Comparison of ENCODE assay signal across 17 cellular contexts in the genomic region with DNA sequence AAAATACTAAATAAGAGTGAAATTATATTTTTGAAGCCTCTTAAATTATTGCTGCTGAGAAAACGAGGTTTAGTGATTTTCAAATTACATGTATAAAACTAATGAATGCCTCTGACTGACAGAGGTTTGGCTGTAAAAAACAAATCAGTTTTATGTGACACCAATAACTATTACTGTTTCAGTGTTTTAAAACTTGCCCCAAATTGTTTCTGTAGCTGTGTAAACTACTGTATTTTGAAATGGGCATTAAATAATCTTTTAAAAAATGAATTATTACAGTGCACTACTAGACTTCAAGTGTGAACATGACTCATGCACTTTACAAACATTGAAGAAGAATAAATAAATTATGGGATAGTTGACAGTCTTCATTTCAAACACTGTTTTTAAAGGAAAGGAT. TPM values are rescaled to one million over a fixed set of nuclear protein-coding genes. Genes with fewer than 3 reads are reported as not detected.
DNase-seq lines count a peak whose midpoint lies in the region; ATAC-seq and TF ChIP-seq lines count a peak whose summit lies in the region.
"Had no signal": no experiment of that assay in that cellular context is flagged by ENCODE, and none has a peak within 500 bp of the region (broad histone marks: within the 10 kb centered on the region; RNA-seq: fewer than 3 reads in every experiment).

No MANE protein-coding gene starts in this region.

- H3K4me3 ChIP-seq in Karpas-422 (ENCODE audit: low read length), result no peak overlapping the region
- peak overlapping the region; percentile 4 for H3K4me3 ChIP-seq in adipocyte (ENCODE audit: low read length)
- no peak overlapping the region for H3K4me3 ChIP-seq in smooth muscle cell

- H3K36me3 Mint-ChIP-seq in activated naive CD4-positive, alpha-beta T cell treated with anti-CD3 and anti-CD28 coated beads for 36 hours (ENCODE audit: low read depth), result peaks cover 67% of the 10 kb centered on the region

- H3K9me2 ChIP-seq in Karpas-422 (replicated peaks; ENCODE audit: insufficient read depth, low read length), result no peaks in the 10 kb centered on the region

- H3K4me2 ChIP-seq in Karpas-422 (ENCODE audit: low read depth, low read length, poor library complexity, severe bottlenecking), result peak overlapping the region; percentile 28
- H3K4me2 ChIP-seq in smooth muscle cell, result peak overlapping the region; percentile 57

- H4K20me1 ChIP-seq in Karpas-422 (ENCODE audit: insufficient read depth, low read depth, low read length), result no peaks in the 10 kb centered on the region
- no peaks in the 10 kb centered on the region for H4K20me1 ChIP-seq in smooth muscle cell (ENCODE audit: low read depth)

- H3K36me3 ChIP-seq in Karpas-422 (ENCODE audit: insufficient read depth, low read length), result no peaks in the 10 kb centered on the region
- H3K36me3 ChIP-seq in adipocyte (ENCODE audit: control insufficient read depth, insufficient read depth, low read length, severe bottlenecking), result no peaks in the 10 kb centered on the region
- H3K36me3 ChIP-seq in smooth muscle cell (ENCODE audit: low read depth), result no peaks in the 10 kb centered on the region

- no peak for DNase-seq in activated naive CD4-positive, alpha-beta T cell treated with anti-CD3 and anti-CD28 coated beads for 36 hours
- DNase-seq in activated naive CD4-positive, alpha-beta T cell treated with Interleukin-2 at 50 U/mL for 16 hours, result no peak
- DNase-seq in Karpas-422, result no peak
- no peak for DNase-seq in adipocyte (ENCODE audit: low read depth)
- DNase-seq in smooth muscle cell (lab: John Stamatoyannopoulos, UW; ENCODE audit: unreplicated experiment), result no peak
- DNase-seq: DMS 273 treated with DMSO at 0.1 percent for 48 hours, GF-D8, NCI-H1105, NCI-H1694, NCI-H2227 treated with DMSO at 0.1 percent for 48 hours, NCI-H524 had no signal

- intact Hi-C loops in activated naive CD4-positive, alpha-beta T cell treated with anti-CD3 and anti-CD28 coated beads for 36 hours (cut with micrococcal nuclease), result loop anchor here (1.0 kb wide), 2 partner anchors 10 to 18 kb away; no protein-coding TSS in a partner anchor

- no peaks in the 10 kb centered on the region for H3K27me3 ChIP-seq in Karpas-422 (ENCODE audit: low read length)
- peaks cover 2% of the 10 kb centered on the region for H3K27me3 ChIP-seq in adipocyte (replicated peaks; ENCODE audit: control insufficient read depth, insufficient read depth, low read length)
- no peaks in the 10 kb centered on the region for H3K27me3 ChIP-seq in smooth muscle cell (ENCODE audit: low read depth)

- H3K4me1 Mint-ChIP-seq in activated naive CD4-positive, alpha-beta T cell treated with anti-CD3 and anti-CD28 coated beads for 36 hours (ENCODE audit: low read depth), result peaks cover 42% of the 10 kb centered on the region

- ATAC-seq in GM18505 (IDR thresholded peaks at IDR 0.05; ENCODE audit: unreplicated experiment) (no peak), GM19395 (IDR thresholded peaks at IDR 0.05; ENCODE audit: unreplicated experiment) (no peak)
- ATAC-seq: Panc1 had no signal

- TF ChIP-seq POLR2A in GM18505 (IDR thresholded peaks at IDR 0.05; ENCODE audit: borderline replicate concordance, extremely low read depth, insufficient read depth, insufficient read length), result no peak

- TF ChIP-seq CTCF in smooth muscle cell (IDR thresholded peaks at IDR 0.05; ENCODE audit: borderline replicate concordance, insufficient read depth, poor library complexity, severe bottlenecking), result no peak

- H3K4me3 Mint-ChIP-seq in activated naive CD4-positive, alpha-beta T cell treated with anti-CD3 and anti-CD28 coated beads for 36 hours, result no peak overlapping the region

- H3K27ac Mint-ChIP-seq in activated naive CD4-positive, alpha-beta T cell treated with anti-CD3 and anti-CD28 coated beads for 36 hours, result peak overlapping the region; percentile 38

- no peaks in the 10 kb centered on the region for H3K27me3 Mint-ChIP-seq in activated naive CD4-positive, alpha-beta T cell treated with anti-CD3 and anti-CD28 coated beads for 36 hours (ENCODE audit: low read depth)

- 78% methylated on average over 1 of the region's 1 CpG for WGBS in smooth muscle cell (ENCODE audit: low lambda C conversion rate)

- peaks cover 5% of the 10 kb centered on the region for H3K9me3 Mint-ChIP-seq in activated naive CD4-positive, alpha-beta T cell treated with anti-CD3 and anti-CD28 coated beads for 36 hours

- H3K9ac ChIP-seq in Karpas-422 (ENCODE audit: low read length) (no peak overlapping the region), adipocyte (ENCODE audit: low read length) (no peak overlapping the region), smooth muscle cell (ENCODE audit: low read depth) (no peak overlapping the region)

- CTCF ChIA-PET in activated naive CD4-positive, alpha-beta T cell treated with anti-CD3 and anti-CD28 coated beads for 36 hours (lab: Charles Lee), result no interaction called here

- H2AFZ ChIP-seq in Karpas-422 (ENCODE audit: low read length) (peak overlapping the region; percentile 64), smooth muscle cell (ENCODE audit: low read depth) (no peak overlapping the region)

- peaks cover 59% of the 10 kb centered on the region for H3K4me1 ChIP-seq in Karpas-422 (ENCODE audit: low read length)
- H3K4me1 ChIP-seq in adipocyte (ENCODE audit: control insufficient read depth, insufficient read depth, low read length), result peaks cover 60% of the 10 kb centered on the region
- H3K4me1 ChIP-seq in smooth muscle cell (ENCODE audit: low read depth), result peaks cover 21% of the 10 kb centered on the region

- H3K79me2 ChIP-seq in Karpas-422 (ENCODE audit: low read length) (no peaks in the 10 kb centered on the region), smooth muscle cell (ENCODE audit: low read depth) (no peaks in the 10 kb centered on the region)

- H3K27ac ChIP-seq in Karpas-422 (ENCODE audit: low read length) (no peak overlapping the region), smooth muscle cell (ENCODE audit: low read depth) (no peak overlapping the region)
- H3K27ac ChIP-seq: C4-2B had no signal

- no peaks in the 10 kb centered on the region for H3F3A ChIP-seq in smooth muscle cell (ENCODE audit: low read depth)

- H3K9me3 ChIP-seq in Karpas-422 (ENCODE audit: low read length) (no peaks in the 10 kb centered on the region), adipocyte (ENCODE audit: control insufficient read depth, low read length) (no peaks in the 10 kb centered on the region), smooth muscle cell (replicated peaks; ENCODE audit: low read depth) (no peaks in the 10 kb centered on the region)

RNA-seq across cellular contexts. Expression of a gene that starts 15.4 kb away (rescaled TPM):
- not detected for total RNA-seq in activated naive CD4-positive, alpha-beta T cell treated with anti-CD3 and anti-CD28 coated beads for 36 hours
- total RNA-seq in Karpas-422 (2014; rRNA removed; shearing (Covaris generic); ENCODE audit: low replicate concordance), result 7.8 TPM in 1 of 2 replicates, not detected in the other
- total RNA-seq in smooth muscle cell, result not detected in 2 replicates
- polyA plus RNA-seq in smooth muscle cell, result not detected in 2 replicates
- total RNA-seq: LHCN-M2, Right ventricle myocardium inferior had no signal

RNA-seq across cellular contexts. Expression of a gene that starts 49.4 kb away (rescaled TPM):
- total RNA-seq in activated naive CD4-positive, alpha-beta T cell treated with anti-CD3 and anti-CD28 coated beads for 36 hours, result 100 to 1,000 TPM; 115 to 122 TPM
- 0.22 and 0.82 TPM in 2 replicates for total RNA-seq in Karpas-422 (2014; rRNA removed; shearing (Covaris generic); ENCODE audit: low replicate concordance)
- 0.45 and 0.54 TPM in 2 replicates for total RNA-seq in smooth muscle cell
- polyA plus RNA-seq in smooth muscle cell, result 2.2 and 2.7 TPM in 2 replicates
- total RNA-seq: LHCN-M2 had no signal

Comparison
In these comparisons a context has a peak if more than half of its experiments do, and no peak if none do; other contexts are left out.
1. RNA of a gene that starts 49.4 kb away (total RNA-seq): 115 to 122 TPM in activated naive CD4-positive, alpha-beta T cell treated with anti-CD3 and anti-CD28 coated beads for 36 hours; 0.22 to 0.82 TPM in Karpas-422 and 0.45 to 0.54 TPM in smooth muscle cell; every median in the first group is over 10 times any median in the second.